ENCODE assay signal across 18 cellular contexts in genomic region chr2:229205704-229206103, GRCh38.
A peak's percentile ranks its signal among the peaks of the same experiment; 100 is the strongest.
DNase-seq lines count a peak whose midpoint lies in the region; ATAC-seq, FAIRE-seq and TF ChIP-seq lines count a peak whose summit lies in the region.
"Had no signal": no experiment of that assay in that cellular context is flagged by ENCODE, and none has a peak within 500 bp of the region (broad histone marks: within the 10 kb centered on the region; RNA-seq: fewer than 3 reads in every experiment).

No MANE protein-coding gene starts in this region.

- no peak for FAIRE-seq in GM19239 (lab: Jason Lieb, UNC)
- FAIRE-seq: GM18507 had no signal

- TF ChIP-seq CTCF in retinal pigment epithelial cell (conservative IDR thresholded peaks at IDR 0.05; ENCODE audit: low read depth, low read length): no peak

- DNase-seq in DMS53 (lab: John Stamatoyannopoulos, UW): peak; percentile 10
- no peak for DNase-seq in DMS53 treated with DMSO at 0.1 percent for 48 hours (lab: John Stamatoyannopoulos, UW; ENCODE audit: unreplicated experiment)
- peak; percentile 43 for DNase-seq in SK-MEL-5 (ENCODE audit: low read depth, low spot score)
- DNase-seq in left lobe of liver (ENCODE audit: low spot score): no peak
- peak; percentile 75 for DNase-seq in retinal pigment epithelial cell (ENCODE audit: low read depth)
- no peak for DNase-seq in KG1 (lab: John Stamatoyannopoulos, UW)
- DNase-seq in stimulated activated CD4-positive, alpha-beta T cell treated with anti-CD3 and anti-CD28 coated beads, Interleukin-4, amount 100 ng/mL, for 4 hours: no peak
- no peak for DNase-seq in GM19239 (ENCODE audit: insufficient read length, low spot score)
- DNase-seq: GF-D8; GM23248; KBM-7; NCI-H1436 treated with DMSO at 0.1 percent for 48 hours; NCI-H524 treated with DMSO at 0.1 percent for 48 hours; NK-92 treated with Interleukin-12 subunit alpha and Interleukin-12 subunit beta, amount 100 ng/mL, for 24 hours; SHP77 had no signal

- in situ Hi-C loops in SK-MEL-5 (cut with HindIII; ENCODE audit: low pct_unique_long_range_greater_than_20kb, low sequenced_read_pairs): no loop called here

- no peak overlapping the region for H3K4me3 ChIP-seq in retinal pigment epithelial cell (ENCODE audit: low read length)
- H3K4me3 ChIP-seq: BLaER1 treated with 17β-estradiol and CSF1 and Interleukin-3, amounts not matched to agents 10 nM and 100 nM; GM23248 had no signal

- ATAC-seq in left lobe of liver: peak; percentile 18
- ATAC-seq: HCT116 had no signal

Comparison
In these comparisons a context has a peak if more than half of its experiments do, and no peak if none do; other contexts are left out.
1. DNase-seq: peak in DMS53 (single experiment), SK-MEL-5 (single experiment) and retinal pigment epithelial cell (single experiment); none in DMS53 treated with DMSO at 0.1 percent for 48 hours (single experiment), left lobe of liver (single experiment), KG1 (single experiment), stimulated activated CD4-positive, alpha-beta T cell treated with anti-CD3 and anti-CD28 coated beads, Interleukin-4, amount 100 ng/mL, for 4 hours (0 of 2) and GM19239 (single experiment).